26 cellular contexts compared by ENCODE assay signal in the genomic region with DNA sequence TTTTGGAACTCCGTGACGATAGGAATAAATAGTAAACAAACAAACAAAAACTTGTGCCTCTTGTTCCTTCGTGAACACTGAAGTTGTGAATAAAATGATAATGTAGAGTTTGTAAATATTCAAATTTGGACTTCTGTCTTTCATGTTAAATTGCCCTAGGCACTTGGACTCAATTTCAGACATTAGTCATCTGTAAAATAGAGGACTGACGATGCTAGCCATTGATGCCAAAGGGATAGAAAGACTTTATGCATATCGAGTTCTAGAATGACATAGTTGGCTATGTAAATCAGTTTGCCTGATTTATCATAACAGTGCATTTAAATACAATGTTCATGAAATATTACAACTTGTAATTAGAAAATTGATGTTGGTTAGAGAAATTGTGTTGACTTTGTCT. TPM values are rescaled to one million over a fixed set of nuclear protein-coding genes. Genes with fewer than 3 reads are reported as not detected.
"Had no signal": no experiment of that assay in that cellular context is flagged by ENCODE, and none has a peak within 500 bp of the region (broad histone marks: within the 10 kb centered on the region; RNA-seq: fewer than 3 reads in every experiment).

No MANE protein-coding gene starts in this region.

- H3K27ac Mint-ChIP-seq: memory B cell; natural killer cell; stimulated activated effector memory CD8-positive, alpha-beta T cell treated with anti-CD3 and anti-CD28 coated beads, Interleukin-12 subunit alpha, Interleukin-12 subunit beta, amount 100 ng/mL, for 72 hours had no signal

- H3K27me3 ChIP-seq: dorsolateral prefrontal cortex, gastrocnemius medialis, ovary, sigmoid colon, stomach, thyroid gland, vagina had no signal

- H3K9me3 ChIP-seq: gastrocnemius medialis, ovary, psoas muscle, thyroid gland, vagina had no signal

- H3K4me1 Mint-ChIP-seq: memory B cell; natural killer cell; stimulated activated effector memory CD8-positive, alpha-beta T cell treated with anti-CD3 and anti-CD28 coated beads, Interleukin-12 subunit alpha, Interleukin-12 subunit beta, amount 100 ng/mL, for 72 hours had no signal

- H3K27ac ChIP-seq: dorsolateral prefrontal cortex, epithelial cell of prostate, gastrocnemius medialis, ovary, psoas muscle, sigmoid colon, stomach, vagina had no signal

- H3K4me3 Mint-ChIP-seq: memory B cell; natural killer cell; stimulated activated effector memory CD8-positive, alpha-beta T cell treated with anti-CD3 and anti-CD28 coated beads, Interleukin-12 subunit alpha, Interleukin-12 subunit beta, amount 100 ng/mL, for 72 hours had no signal

- H3K36me3 ChIP-seq: gastrocnemius medialis, ovary, sigmoid colon, stomach, thyroid gland, vagina had no signal

- ATAC-seq: esophagus mucosa; gastrocnemius medialis; left lobe of liver; natural killer cell; psoas muscle; right cardiac atrium; stimulated activated effector memory CD8-positive, alpha-beta T cell treated with anti-CD3 and anti-CD28 coated beads, Interleukin-12 subunit alpha, Interleukin-12 subunit beta, amount 100 ng/mL, for 72 hours had no signal

- H3K4me3 ChIP-seq: dorsolateral prefrontal cortex, gastrocnemius medialis, lung, ovary, psoas muscle, sigmoid colon, stomach, thyroid gland, vagina had no signal

- H3K36me3 Mint-ChIP-seq: memory B cell; stimulated activated effector memory CD8-positive, alpha-beta T cell treated with anti-CD3 and anti-CD28 coated beads, Interleukin-12 subunit alpha, Interleukin-12 subunit beta, amount 100 ng/mL, for 72 hours had no signal

- H3K4me1 ChIP-seq: gastrocnemius medialis, psoas muscle had no signal

- H3K27me3 Mint-ChIP-seq: memory B cell had no signal

- DNase-seq: dorsolateral prefrontal cortex; effector CD4-positive, alpha-beta T cell; gastrocnemius medialis; head of caudate nucleus; kidney; natural killer cell; occipital lobe; ovary; posterior cingulate gyrus; psoas muscle; right cardiac atrium; sigmoid colon; stimulated activated CD4-positive, alpha-beta T cell treated with anti-CD3 and anti-CD28 coated beads, Interleukin-2, amount 100 ng/mL, for 24 hours; stimulated activated CD4-positive, alpha-beta T cell treated with anti-CD3 and anti-CD28 coated beads, Interleukin-4, amount 100 ng/mL, for 24 hours; stimulated activated naive CD4-positive, alpha-beta T cell treated with Interleukin-2 at 50 U/mL for 16 hours; stomach; thyroid gland; trophoblast cell had no signal

- FAIRE-seq: kidney had no signal

RNA-seq across cellular contexts. Expression of gene FLRT3, which starts 45.9 kb away (rescaled TPM):
- total RNA-seq: mononuclear cell, natural killer cell had no signal
